ENCODE assay signal across 14 cellular contexts in the genomic region with DNA sequence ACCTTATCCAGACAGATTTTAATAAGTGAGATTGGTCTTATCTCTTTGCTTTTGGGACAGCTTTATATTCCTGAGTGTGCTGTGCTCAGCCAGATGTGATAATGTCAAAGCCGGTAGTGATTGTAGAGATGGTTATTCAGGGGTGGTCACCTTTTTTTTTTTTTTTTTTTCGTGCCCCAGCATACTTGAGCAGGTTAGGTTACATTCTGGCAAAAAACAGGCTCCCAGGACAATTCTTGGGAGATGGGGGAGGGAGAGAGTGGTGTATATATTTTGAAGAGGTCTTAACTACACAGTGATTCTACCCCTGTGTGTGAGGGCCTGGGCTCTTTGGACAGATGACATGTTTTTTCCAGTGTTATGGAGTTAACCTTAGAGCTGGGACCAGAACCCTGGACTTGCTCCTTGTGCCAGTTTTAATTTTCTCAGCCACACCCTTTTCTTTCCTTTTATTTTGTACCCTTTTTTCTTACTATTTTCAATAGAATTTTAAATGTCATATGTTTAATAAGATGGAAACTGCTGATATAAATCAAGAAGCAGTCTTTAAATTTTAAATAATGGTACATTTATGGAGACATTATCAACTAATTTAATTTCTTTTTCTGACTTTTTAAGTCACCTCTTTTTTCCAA.
A peak's percentile ranks its signal among the peaks of the same experiment; 100 is the strongest.
DNase-seq lines count a peak whose midpoint lies in the region; ATAC-seq and TF ChIP-seq lines count a peak whose summit lies in the region.
"Had no signal": no experiment of that assay in that cellular context is flagged by ENCODE, and none has a peak within 500 bp of the region (broad histone marks: within the 10 kb centered on the region; RNA-seq: fewer than 3 reads in every experiment).

No MANE protein-coding gene starts in this region.

- H3K4me3 Mint-ChIP-seq in nephron, result no peak overlapping the region

- H3K27ac ChIP-seq in ascending aorta, result peak overlapping the region; percentile 70 to 72
- H3K27ac ChIP-seq in breast epithelium, result no peak overlapping the region
- H3K27ac ChIP-seq: colonic mucosa had no signal

- peak overlapping the region in 2 of 3 experiments; percentile 5 to 7 for H3K27ac Mint-ChIP-seq in nephron

- no peaks in the 10 kb centered on the region for H3K27me3 ChIP-seq in ascending aorta
- no peaks in the 10 kb centered on the region for H3K27me3 ChIP-seq in breast epithelium
- H3K27me3 ChIP-seq: colonic mucosa, MG63 had no signal

- intact Hi-C loops in ascending aorta (cut with DNase I) (loop anchor here (5.0 kb wide), 2 partner anchors 83 to 183 kb away; no protein-coding TSS in a partner anchor), breast epithelium (cut with DNase I; ENCODE audit: low total_unique reads) (no loop called here)

- no peaks in the 10 kb centered on the region for H3K27me3 Mint-ChIP-seq in nephron (ENCODE audit: low read depth)

- peaks cover 87% of the 10 kb centered on the region for H3K4me1 Mint-ChIP-seq in nephron

- peaks cover 8% of the 10 kb centered on the region for H3K36me3 Mint-ChIP-seq in nephron (ENCODE audit: low read depth)

- H3K4me1 ChIP-seq in ascending aorta (peaks cover 12 to 80% of the 10 kb centered on the region in 2 donors), breast epithelium (peaks cover 3 to 25% of the 10 kb centered on the region in 2 donors)
- H3K4me1 ChIP-seq: colonic mucosa had no signal

- no peaks in the 10 kb centered on the region for H3K36me3 ChIP-seq in ascending aorta
- no peaks in the 10 kb centered on the region for H3K36me3 ChIP-seq in breast epithelium
- H3K36me3 ChIP-seq: colonic mucosa had no signal

- ATAC-seq in HG03025 (IDR thresholded peaks at IDR 0.05; ENCODE audit: low FRiP score, unreplicated experiment), result no peak
- ATAC-seq in GM18498 (IDR thresholded peaks at IDR 0.05; ENCODE audit: unreplicated experiment), result no peak
- ATAC-seq: mucosa of descending colon had no signal

- no peak for TF ChIP-seq POLR2A in breast epithelium (IDR thresholded peaks at IDR 0.05)

- DNase-seq in DMS 273 (lab: John Stamatoyannopoulos, UW; ENCODE audit: unreplicated experiment) (peak; percentile 30), DMS 273 treated with DMSO at 0.1 percent for 48 hours (lab: John Stamatoyannopoulos, UW) (no peak), ELF-1 (ENCODE audit: low read depth, low spot score) (peak; percentile 43), ascending aorta (ENCODE audit: low spot score in 2 of 2) (no peak), breast epithelium (ENCODE audit: low spot score in 2 of 2) (no peak)
- DNase-seq: 8988T; activated CD4-positive, alpha-beta T cell treated with anti-CD3 and anti-CD28 coated beads for 48 hours; colonic mucosa; MG63; mucosa of descending colon; retina had no signal

- no peaks in the 10 kb centered on the region for H3K9me3 Mint-ChIP-seq in nephron

- H3K9me3 ChIP-seq in ascending aorta (no peaks in the 10 kb centered on the region), breast epithelium (no peaks in the 10 kb centered on the region)
- H3K9me3 ChIP-seq: colonic mucosa, MG63, mucosa of descending colon had no signal

- H3K4me3 ChIP-seq in ascending aorta, result no peak overlapping the region
- no peak overlapping the region for H3K4me3 ChIP-seq in breast epithelium
- H3K4me3 ChIP-seq: colonic mucosa, MG63, mucosa of descending colon had no signal

- TF ChIP-seq CTCF in ascending aorta (IDR thresholded peaks at IDR 0.05) (no peak), nephron (IDR thresholded peaks at IDR 0.05; ENCODE audit: unreplicated experiment in 3 of 3) (no peak), breast epithelium (IDR thresholded peaks at IDR 0.05) (no peak)

Comparison
In these comparisons a context has a peak if more than half of its experiments do, and no peak if none do; other contexts are left out.
1. DNase-seq: peak in DMS 273 (single experiment) and ELF-1 (single experiment); none in DMS 273 treated with DMSO at 0.1 percent for 48 hours (single experiment), ascending aorta (0 of 2) and breast epithelium (0 of 2).
2. H3K27ac ChIP-seq: peak in ascending aorta (2 of 2); none in breast epithelium (0 of 2).